ENCODE assay signal across 24 cellular contexts in genomic region chr10:122480146-122480833, GRCh38. TPM values are rescaled to one million over a fixed set of nuclear protein-coding genes. Genes with fewer than 3 reads are reported as not detected.
A peak's percentile ranks its signal among the peaks of the same experiment; 100 is the strongest.
DNase-seq lines count a peak whose midpoint lies in the region; ATAC-seq and TF ChIP-seq lines count a peak whose summit lies in the region.
"Had no signal": no experiment of that assay in that cellular context is flagged by ENCODE, and none has a peak within 500 bp of the region (broad histone marks: within the 10 kb centered on the region; RNA-seq: fewer than 3 reads in every experiment).

No MANE protein-coding gene starts in this region.

- H3K18ac ChIP-seq in trophoblast cell (ENCODE audit: low read length) = peak overlapping the region; percentile 21

- intact Hi-C loops in natural killer cell (cut with micrococcal nuclease) = no loop called here
- intact Hi-C loops in ovary (cut with DNase I) = no loop called here

- H4K91ac ChIP-seq in trophoblast cell (ENCODE audit: low read depth, low read length) = no peak overlapping the region

- H3K27me3 Mint-ChIP-seq in natural killer cell treated with Interleukin-12 subunit alpha and Interleukin-12 subunit beta and Interleukin-15 and Interleukin-18, amount 100 ng/mL, for 72 hours = peaks cover 15 to 23% of the 10 kb centered on the region in 2 donors
- peaks cover 18 to 30% of the 10 kb centered on the region in 2 donors for H3K27me3 Mint-ChIP-seq in natural killer cell (ENCODE audit: low read depth in 2 of 2)

- H3K27me3 ChIP-seq in layer of hippocampus (ENCODE audit: control insufficient read depth, insufficient read depth, low read length) (no peaks in the 10 kb centered on the region), trophoblast cell (ENCODE audit: insufficient read depth, low read length) (no peaks in the 10 kb centered on the region), ovary (no peaks in the 10 kb centered on the region)
- H3K27me3 ChIP-seq: SJSA1 had no signal

- no peaks in the 10 kb centered on the region for H3K9me3 Mint-ChIP-seq in natural killer cell treated with Interleukin-12 subunit alpha and Interleukin-12 subunit beta and Interleukin-15 and Interleukin-18, amount 100 ng/mL, for 72 hours
- H3K9me3 Mint-ChIP-seq in natural killer cell = no peaks in the 10 kb centered on the region

- H3K4me3 ChIP-seq in trophoblast cell (ENCODE audit: low read depth, low read length) (no peak overlapping the region), ovary (no peak overlapping the region)
- H3K4me3 ChIP-seq: GM23338, SJSA1 had no signal

- H3K27ac ChIP-seq in layer of hippocampus (ENCODE audit: low read depth, low read length) (peak overlapping the region; percentile 91), trophoblast cell (ENCODE audit: low read depth, low read length) (no peak overlapping the region), ovary (no peak overlapping the region)
- H3K27ac ChIP-seq: C4-2B, KMS-11, SJSA1 had no signal

- ATAC-seq in natural killer cell treated with Interleukin-12 subunit alpha and Interleukin-12 subunit beta and Interleukin-15 and Interleukin-18, amount 100 ng/mL, for 72 hours = no peak
- no peak for ATAC-seq in natural killer cell
- ATAC-seq: GM23338, HCT116, Panc1 had no signal

- peaks cover 28% of the 10 kb centered on the region for H3K79me1 ChIP-seq in trophoblast cell (ENCODE audit: low read length)

- TF ChIP-seq CTCF in natural killer cell (IDR thresholded peaks at IDR 0.05) = no peak
- TF ChIP-seq CTCF in ovary (IDR thresholded peaks at IDR 0.05) = no peak

- WGBS in trophoblast cell (ENCODE audit: extremely low coverage, insufficient coverage, insufficient read length) = no CpG with 5 or more reads among the region's 10 CpGs
- 92 to 96% (median 92%) methylated on average over 10 of the region's 10 CpGs for WGBS in ovary, 3 donors

- H2AFZ ChIP-seq in trophoblast cell (ENCODE audit: insufficient read depth, low read length, poor library complexity) = no peak overlapping the region
- H2AFZ ChIP-seq: GM23338 had no signal

- H3K4me1 ChIP-seq in trophoblast cell (ENCODE audit: control insufficient read depth in 1 of 2, insufficient read depth in 2 of 2, low read length in 2 of 2) (peaks cover 25 to 31% of the 10 kb centered on the region in 2 experiments), ovary (ENCODE audit: insufficient read depth) (peaks cover 16% of the 10 kb centered on the region)
- H3K4me1 ChIP-seq: SJSA1 had no signal

- peaks cover 0 to 3% of the 10 kb centered on the region in 2 experiments for H3K36me3 ChIP-seq in trophoblast cell (ENCODE audit: control insufficient read depth in 1 of 2, insufficient read depth in 2 of 2, low read length in 2 of 2)
- no peaks in the 10 kb centered on the region for H3K36me3 ChIP-seq in ovary
- H3K36me3 ChIP-seq: SJSA1 had no signal

- no peak overlapping the region for H3K27ac Mint-ChIP-seq in natural killer cell treated with Interleukin-12 subunit alpha and Interleukin-12 subunit beta and Interleukin-15 and Interleukin-18, amount 100 ng/mL, for 72 hours
- no peak overlapping the region for H3K27ac Mint-ChIP-seq in natural killer cell

- H3K4me1 Mint-ChIP-seq in natural killer cell treated with Interleukin-12 subunit alpha and Interleukin-12 subunit beta and Interleukin-15 and Interleukin-18, amount 100 ng/mL, for 72 hours (ENCODE audit: low read depth in 2 of 2) = no peaks in the 10 kb centered on the region
- no peaks in the 10 kb centered on the region for H3K4me1 Mint-ChIP-seq in natural killer cell

- DNase-seq in natural killer cell treated with Interleukin-12 subunit alpha and Interleukin-12 subunit beta and Interleukin-15 and Interleukin-18, amount 100 ng/mL, for 72 hours (ENCODE audit: low spot score) = peak; percentile 32
- DNase-seq in natural killer cell (no peak), trophoblast cell (no peak), NCI-H2107 (lab: John Stamatoyannopoulos, UW) (no peak), ovary (no peak), NCI-H2227 treated with DMSO at 0.1 percent for 48 hours (lab: John Stamatoyannopoulos, UW) (no peak), GOT3 (lab: John Stamatoyannopoulos, UW) (no peak)
- DNase-seq: DMS53; GDM1; NCI-H1092 treated with DMSO at 0.1 percent for 48 hours; NCI-H1436 treated with DMSO at 0.1 percent for 48 hours; NCI-H1930; NCI-H345; NCI-H524; NCI-H774; NK-92 treated with Interleukin-12 subunit alpha and Interleukin-12 subunit beta, amount 100 ng/mL, for 24 hours had no signal

- no peak overlapping the region for H2BK5ac ChIP-seq in trophoblast cell (ENCODE audit: low read depth, low read length, poor library complexity)

- no peak overlapping the region for H3K9ac ChIP-seq in trophoblast cell (ENCODE audit: low read length)
- H3K9ac ChIP-seq: KMS-11 had no signal

- H3K9me3 ChIP-seq in trophoblast cell (ENCODE audit: insufficient read depth, low read depth, low read length) (peaks cover 4% of the 10 kb centered on the region), ovary (no peaks in the 10 kb centered on the region)
- H3K9me3 ChIP-seq: SJSA1 had no signal

- H4K12ac ChIP-seq in trophoblast cell (ENCODE audit: low read depth, low read length) = no peak overlapping the region

- no peak overlapping the region for H3K4me2 ChIP-seq in trophoblast cell (ENCODE audit: low read length)
- H3K4me2 ChIP-seq: GM23338, KMS-11 had no signal

- peak overlapping the region; percentile 34 for H2AK5ac ChIP-seq in trophoblast cell (ENCODE audit: low read length)

- no peak overlapping the region for H4K8ac ChIP-seq in trophoblast cell (ENCODE audit: low read depth, low read length)

- no peak for TF ChIP-seq POLR2A in ovary (IDR thresholded peaks at IDR 0.05)

- no peak overlapping the region for H2BK120ac ChIP-seq in trophoblast cell (ENCODE audit: insufficient read depth, low read length, poor library complexity)

- H2BK12ac ChIP-seq in trophoblast cell (ENCODE audit: low read length) = peak overlapping the region; percentile 1

- no peak overlapping the region for H3K4ac ChIP-seq in trophoblast cell (ENCODE audit: low read depth, low read length)

- no peaks in the 10 kb centered on the region for H3K79me2 ChIP-seq in trophoblast cell (ENCODE audit: control insufficient read depth, insufficient read depth, low read length, poor library complexity)

- no peaks in the 10 kb centered on the region for H3K36me3 Mint-ChIP-seq in natural killer cell treated with Interleukin-12 subunit alpha and Interleukin-12 subunit beta and Interleukin-15 and Interleukin-18, amount 100 ng/mL, for 72 hours
- no peaks in the 10 kb centered on the region for H3K36me3 Mint-ChIP-seq in natural killer cell

- no peak overlapping the region for H3K23ac ChIP-seq in trophoblast cell (ENCODE audit: low read length)

- no peak overlapping the region for H3K4me3 Mint-ChIP-seq in natural killer cell treated with Interleukin-12 subunit alpha and Interleukin-12 subunit beta and Interleukin-15 and Interleukin-18, amount 100 ng/mL, for 72 hours
- no peak overlapping the region for H3K4me3 Mint-ChIP-seq in natural killer cell
- H3K4me3 Mint-ChIP-seq: GM23338 had no signal

- no peak for TF ChIP-seq EP300 in ovary (IDR thresholded peaks at IDR 0.05)

- H3K14ac ChIP-seq in trophoblast cell (ENCODE audit: low read length) = no peak overlapping the region

RNA-seq across cellular contexts. Expression of gene HTRA1, which starts 18.9 kb away (rescaled TPM):
- not detected for total RNA-seq in natural killer cell treated with Interleukin-12 subunit alpha and Interleukin-12 subunit beta and Interleukin-15 and Interleukin-18, amount 100 ng/mL, for 72 hours
- total RNA-seq in natural killer cell (not detected), ovary (100 to 1,000 TPM; 194 to 463 (median 337) TPM)
- 135 and 141 TPM in 2 replicates for polyA plus RNA-seq in trophoblast cell (2013)
- 100 to 1,000 TPM; 724 to 947 TPM for polyA plus RNA-seq in ovary

RNA-seq across cellular contexts. Expression of gene ARMS2, which starts 25.8 kb away (rescaled TPM):
- total RNA-seq in natural killer cell treated with Interleukin-12 subunit alpha and Interleukin-12 subunit beta and Interleukin-15 and Interleukin-18, amount 100 ng/mL, for 72 hours = not detected
- not detected for total RNA-seq in natural killer cell
- 0.07 and 0.12 TPM in 2 replicates for polyA plus RNA-seq in trophoblast cell (2013)
- not detected for total RNA-seq in ovary
- not detected for polyA plus RNA-seq in ovary
- total RNA-seq: GM23338, HT1080, SJSA1 had no signal
- polyA plus RNA-seq: GM23338 had no signal

Comparison
In these comparisons a context has a peak if more than half of its experiments do, and no peak if none do; other contexts are left out.
1. RNA of gene HTRA1, which starts 18.9 kb away (total RNA-seq): 194 to 463 TPM in ovary; not detected in natural killer cell and not detected in natural killer cell treated with Interleukin-12 subunit alpha and Interleukin-12 subunit beta and Interleukin-15 and Interleukin-18, amount 100 ng/mL, for 72 hours; every median in the first group is over 100 times any median in the second.